19 cellular contexts compared by ENCODE assay signal in the genomic region with DNA sequence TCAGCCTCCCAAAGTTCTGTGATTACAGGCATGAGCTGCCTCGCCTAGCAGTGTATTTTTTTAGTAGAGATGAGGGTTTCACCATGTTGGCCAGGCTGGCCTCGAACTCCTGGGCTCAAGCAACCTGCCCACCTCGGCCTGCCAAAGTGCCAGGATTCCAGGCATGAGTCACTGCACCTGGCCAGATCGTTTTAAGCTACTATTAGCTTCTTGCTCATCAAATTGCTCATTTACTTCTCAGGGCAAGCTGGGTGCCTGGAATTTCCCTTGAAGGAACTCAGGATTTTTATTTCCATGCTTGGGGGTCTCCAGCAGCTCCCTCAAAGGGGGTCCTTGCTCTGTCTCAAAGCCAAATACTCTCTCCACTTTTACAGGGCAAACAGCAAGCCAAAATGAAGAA.
DNase-seq lines count a peak whose midpoint lies in the region; ATAC-seq, FAIRE-seq and TF ChIP-seq lines count a peak whose summit lies in the region.
"Had no signal": no experiment of that assay in that cellular context is flagged by ENCODE, and none has a peak within 500 bp of the region (broad histone marks: within the 10 kb centered on the region; RNA-seq: fewer than 3 reads in every experiment).

No MANE protein-coding gene starts in this region.

- no peak overlapping the region for H2AFZ ChIP-seq in astrocyte (ENCODE audit: low read depth, low read length)

- H3K4me1 Mint-ChIP-seq in astrocyte (ENCODE audit: low read depth, unreplicated experiment) (no peaks in the 10 kb centered on the region), progenitor cell of endocrine pancreas (ENCODE audit: low read depth) (peaks cover 2% of the 10 kb centered on the region)
- H3K4me1 Mint-ChIP-seq in stimulated activated naive B cell treated with anti-CD40 and anti-IgM and Interleukin-4, amounts not matched to agents 10 μg/mL and 1 μg/mL and 100 μg/mL, for 72 hours: no peaks in the 10 kb centered on the region
- H3K4me1 Mint-ChIP-seq: CD14-positive monocyte had no signal

- no peak overlapping the region for H3K27ac Mint-ChIP-seq in astrocyte (ENCODE audit: unreplicated experiment)
- peak overlapping the region; percentile 67 for H3K27ac Mint-ChIP-seq in progenitor cell of endocrine pancreas
- no peak overlapping the region for H3K27ac Mint-ChIP-seq in stimulated activated naive B cell treated with anti-CD40 and anti-IgM and Interleukin-4, amounts not matched to agents 10 μg/mL and 1 μg/mL and 100 μg/mL, for 72 hours

- H3K36me3 Mint-ChIP-seq in astrocyte (ENCODE audit: low read depth, unreplicated experiment) (no peaks in the 10 kb centered on the region), progenitor cell of endocrine pancreas (ENCODE audit: insufficient read depth) (no peaks in the 10 kb centered on the region)
- H3K36me3 Mint-ChIP-seq in stimulated activated naive B cell treated with anti-CD40 and anti-IgM and Interleukin-4, amounts not matched to agents 10 μg/mL and 1 μg/mL and 100 μg/mL, for 72 hours: no peaks in the 10 kb centered on the region
- H3K36me3 Mint-ChIP-seq: CD14-positive monocyte had no signal

- H3K9me3 Mint-ChIP-seq in astrocyte (ENCODE audit: unreplicated experiment) (peaks cover 12% of the 10 kb centered on the region), progenitor cell of endocrine pancreas (ENCODE audit: low read depth) (no peaks in the 10 kb centered on the region)
- peaks cover 2 to 4% of the 10 kb centered on the region in 2 donors for H3K9me3 Mint-ChIP-seq in stimulated activated naive B cell treated with anti-CD40 and anti-IgM and Interleukin-4, amounts not matched to agents 10 μg/mL and 1 μg/mL and 100 μg/mL, for 72 hours

- H4K20me1 ChIP-seq in astrocyte (ENCODE audit: insufficient read depth, low read length): no peaks in the 10 kb centered on the region

- peak; percentile 40 for DNase-seq in ELF-1 (ENCODE audit: low read depth, low spot score)
- peak; percentile 25 for DNase-seq in astrocyte (ENCODE audit: low read depth)
- DNase-seq in iris pigment epithelial cell (ENCODE audit: low read depth): peak; percentile 3
- no peak for DNase-seq in progenitor cell of endocrine pancreas (ENCODE audit: low spot score, unreplicated experiment)
- no peak for DNase-seq in stimulated activated naive B cell treated with anti-CD40 and anti-IgM and Interleukin-4, amounts not matched to agents 10 μg/mL and 1 μg/mL and 100 μg/mL, for 72 hours
- no peak for DNase-seq in sciatic nerve (ENCODE audit: low spot score)
- DNase-seq in activated CD4-positive, alpha-beta T cell treated with anti-CD3 and anti-CD28 coated beads, Interleukin-2, amount 50 U/mL, for 1 hour: no peak
- DNase-seq: AML-193, GOT3, KG1, NCI-H1092, NCI-H187, NCI-H345, NCI-H526 treated with DMSO at 0.1 percent for 48 hours, OCI-M1, SJCRH30 had no signal

- H3K4me1 ChIP-seq in astrocyte (ENCODE audit: insufficient read depth, low read length): peaks cover 2% of the 10 kb centered on the region
- H3K4me1 ChIP-seq: SJCRH30 had no signal

- H3K27ac ChIP-seq in astrocyte (ENCODE audit: low read depth, low read length): no peak overlapping the region
- H3K27ac ChIP-seq: RWPE1, SJCRH30 had no signal

- no peak for TF ChIP-seq CTCF in astrocyte (IDR thresholded peaks at IDR 0.05; ENCODE audit: insufficient read depth, low read depth, low read length)
- TF ChIP-seq CTCF in progenitor cell of endocrine pancreas (IDR thresholded peaks at IDR 0.05; ENCODE audit: unreplicated experiment): no peak

- H3K4me3 ChIP-seq in astrocyte (ENCODE audit: insufficient read depth, low read depth, low read length): no peak overlapping the region
- H3K4me3 ChIP-seq: SJCRH30 had no signal

- H3K4me3 Mint-ChIP-seq in astrocyte (ENCODE audit: unreplicated experiment) (no peak overlapping the region), progenitor cell of endocrine pancreas (ENCODE audit: low read depth) (no peak overlapping the region)
- H3K4me3 Mint-ChIP-seq in stimulated activated naive B cell treated with anti-CD40 and anti-IgM and Interleukin-4, amounts not matched to agents 10 μg/mL and 1 μg/mL and 100 μg/mL, for 72 hours: no peak overlapping the region
- H3K4me3 Mint-ChIP-seq: CD14-positive monocyte had no signal

- no peaks in the 10 kb centered on the region for H3K36me3 ChIP-seq in astrocyte (ENCODE audit: insufficient read depth, low read length)
- H3K36me3 ChIP-seq: SJCRH30 had no signal

- H3K9ac ChIP-seq in astrocyte (ENCODE audit: low read length): no peak overlapping the region

- H3K27me3 ChIP-seq in astrocyte (ENCODE audit: insufficient read depth, low read length): no peaks in the 10 kb centered on the region

- FAIRE-seq in astrocyte (lab: Jason Lieb, UNC): no peak

- ATAC-seq in stimulated activated naive B cell treated with anti-CD40 and anti-IgM and Interleukin-4, amounts not matched to agents 10 μg/mL and 1 μg/mL and 100 μg/mL, for 72 hours (replicated peaks): no peak
- ATAC-seq in sciatic nerve: no peak
- ATAC-seq in HG02884 (IDR thresholded peaks at IDR 0.05; ENCODE audit: unreplicated experiment): no peak

- H3K9me3 ChIP-seq in astrocyte (ENCODE audit: insufficient read depth, low read depth, low read length): no peaks in the 10 kb centered on the region
- H3K9me3 ChIP-seq: SJCRH30 had no signal

- intact Hi-C loops in sciatic nerve (cut with DNase I): no loop called here

- no peak overlapping the region for H3K4me2 ChIP-seq in astrocyte (ENCODE audit: low read length)

- no peaks in the 10 kb centered on the region for H3K27me3 Mint-ChIP-seq in astrocyte (ENCODE audit: low read depth, unreplicated experiment)
- no peaks in the 10 kb centered on the region for H3K27me3 Mint-ChIP-seq in progenitor cell of endocrine pancreas
- no peaks in the 10 kb centered on the region for H3K27me3 Mint-ChIP-seq in stimulated activated naive B cell treated with anti-CD40 and anti-IgM and Interleukin-4, amounts not matched to agents 10 μg/mL and 1 μg/mL and 100 μg/mL, for 72 hours

- H3K79me2 ChIP-seq in astrocyte (ENCODE audit: insufficient read depth, low read length): no peaks in the 10 kb centered on the region

Comparison
In these comparisons a context has a peak if more than half of its experiments do, and no peak if none do; other contexts are left out.
1. DNase-seq: peak in ELF-1 (single experiment), astrocyte (single experiment) and iris pigment epithelial cell (single experiment); none in progenitor cell of endocrine pancreas (single experiment), stimulated activated naive B cell treated with anti-CD40 and anti-IgM and Interleukin-4, amounts not matched to agents 10 μg/mL and 1 μg/mL and 100 μg/mL, for 72 hours (single experiment), sciatic nerve (single experiment) and activated CD4-positive, alpha-beta T cell treated with anti-CD3 and anti-CD28 coated beads, Interleukin-2, amount 50 U/mL, for 1 hour (single experiment).